Comparison of ENCODE assay signal across 1 cellular context in genomic region chr6:159968295-159969203, GRCh38.
A peak's percentile ranks its signal among the peaks of the same experiment; 100 is the strongest.
TF ChIP-seq lines count a peak whose summit lies in the region.

Gene IGF2R (plus strand): TSS chr6:159969082. CDS start chr6:159969247, 165 bp downstream.

TF ChIP-seq in K562, 482 proteins besides CTCF, POLR2A, EP300 and RAD21 (continued from another document and continues in another):
- TF ChIP-seq RREB1 (CRISPR knock-in tag; IDR thresholded peaks at IDR 0.05), result 0 out of 2 replicates have a peak, but pooled peaks have one; percentile 33
- TF ChIP-seq ZNF143 (CRISPR knock-in tag; IDR thresholded peaks at IDR 0.05), result no peak
- no peak for TF ChIP-seq GATA2 (CRISPR knock-in tag; IDR thresholded peaks at IDR 0.05)
- TF ChIP-seq ZNF75A (CRISPR knock-in tag; IDR thresholded peaks at IDR 0.05), result peak; percentile 44; the same call in 1 of the 2 replicates
- TF ChIP-seq CREB3L1 (IDR thresholded peaks at IDR 0.05; ENCODE audit: borderline replicate concordance, low read depth), result peak; percentile 69; the same call in 1 of the 2 replicates
- no peak for TF ChIP-seq RHOXF2B (CRISPR knock-in tag; conservative IDR thresholded peaks at IDR 0.05)
- peak; percentile 53 for TF ChIP-seq ZBTB2 (IDR thresholded peaks at IDR 0.05)
- TF ChIP-seq CBFA2T3 (IDR thresholded peaks at IDR 0.05), result no peak
- no peak for TF ChIP-seq RBM22 (IDR thresholded peaks at IDR 0.05; ENCODE audit: low read depth, low read length, poor library complexity, severe bottlenecking)
- TF ChIP-seq YBX1 (IDR thresholded peaks at IDR 0.05), result no peak
- no peak for TF ChIP-seq RBM25 (IDR thresholded peaks at IDR 0.05; ENCODE audit: low read depth, low read length, severe bottlenecking)
- no peak for TF ChIP-seq KLF16 (IDR thresholded peaks at IDR 0.05)
- TF ChIP-seq ZBTB17 (CRISPR knock-in tag; IDR thresholded peaks at IDR 0.05), result peak; percentile 78; the same call in 1 of the 2 replicates
- peak; percentile 77; the same call in 1 of the 2 replicates for TF ChIP-seq CGGBP1 (CRISPR knock-in tag; IDR thresholded peaks at IDR 0.05)
- no peak; the same call in 1 of the 2 replicates for TF ChIP-seq TAL1 (IDR thresholded peaks at IDR 0.05)
- TF ChIP-seq RERE (CRISPR knock-in tag; IDR thresholded peaks at IDR 0.05; ENCODE audit: borderline replicate concordance), result no peak
- TF ChIP-seq SAFB (IDR thresholded peaks at IDR 0.05; ENCODE audit: borderline replicate concordance, low read depth, low read length), result no peak
- TF ChIP-seq RNF219 (CRISPR knock-in tag; IDR thresholded peaks at IDR 0.05), result no peak
- no peak for TF ChIP-seq XRCC3 (IDR thresholded peaks at IDR 0.05)
- TF ChIP-seq ZNF318 (IDR thresholded peaks at IDR 0.05; ENCODE audit: borderline replicate concordance in 1 of 2, low read depth in 1 of 2), result no peak
- no peak for TF ChIP-seq POLR2AphosphoS2 (IDR thresholded peaks at IDR 0.05; ENCODE audit: low read length)
- no peak for TF ChIP-seq MXD1 (CRISPR knock-in tag; IDR thresholded peaks at IDR 0.05; ENCODE audit: borderline replicate concordance, poor library complexity, severe bottlenecking)
- TF ChIP-seq RNF2 (IDR thresholded peaks at IDR 0.05), result 0 out of 2 replicates have a peak, but pooled peaks have one; percentile 47
- 0 out of 2 replicates have a peak, but pooled peaks have one; percentile 11 for TF ChIP-seq KLF10 (CRISPR knock-in tag; IDR thresholded peaks at IDR 0.05)
- TF ChIP-seq GTF2A2 (tag; IDR thresholded peaks at IDR 0.05), result no peak
